ENCODE assay signal across 7 cellular contexts in genomic region chr1:41673355-41673754, GRCh38.
DNase-seq lines count a peak whose midpoint lies in the region; ATAC-seq and TF ChIP-seq lines count a peak whose summit lies in the region.

No MANE protein-coding gene starts in this region.

- peaks cover 0 to 25% (median 13%) of the 10 kb centered on the region in 4 donors for H3K4me1 ChIP-seq in tibial nerve

- no peaks in the 10 kb centered on the region for H3K36me3 ChIP-seq in tibial nerve

- no peaks in the 10 kb centered on the region for H3K9me3 Mint-ChIP-seq in activated naive CD4-positive, alpha-beta T cell treated with anti-CD3 and anti-CD28 coated beads for 36 hours

- no peaks in the 10 kb centered on the region for H3K27me3 Mint-ChIP-seq in activated naive CD4-positive, alpha-beta T cell treated with anti-CD3 and anti-CD28 coated beads for 36 hours (ENCODE audit: low read depth)

- peak overlapping the region; percentile 88 for H3K27ac Mint-ChIP-seq in activated naive CD4-positive, alpha-beta T cell treated with anti-CD3 and anti-CD28 coated beads for 36 hours

- no peaks in the 10 kb centered on the region for H3K27me3 ChIP-seq in tibial nerve

- peak overlapping the region; percentile 46 for H3K4me3 Mint-ChIP-seq in activated naive CD4-positive, alpha-beta T cell treated with anti-CD3 and anti-CD28 coated beads for 36 hours

- no peaks in the 10 kb centered on the region for H3K36me3 Mint-ChIP-seq in activated naive CD4-positive, alpha-beta T cell treated with anti-CD3 and anti-CD28 coated beads for 36 hours (ENCODE audit: low read depth)

- 48 to 51% methylated on average over 4 of the region's 4 CpGs for WGBS in tibial nerve, 2 donors

- intact Hi-C loops in activated naive CD4-positive, alpha-beta T cell treated with anti-CD3 and anti-CD28 coated beads for 36 hours (cut with micrococcal nuclease) = loop anchor here (2.0 kb wide), 1 partner anchor 67 kb away; no protein-coding TSS in a partner anchor

- no peak for TF ChIP-seq POLR2A in tibial nerve (IDR thresholded peaks at IDR 0.05)

- H3K27ac ChIP-seq in tibial nerve = no peak overlapping the region

- H3K4me1 Mint-ChIP-seq in activated naive CD4-positive, alpha-beta T cell treated with anti-CD3 and anti-CD28 coated beads for 36 hours (ENCODE audit: low read depth) = peaks cover 74% of the 10 kb centered on the region

- TF ChIP-seq EP300 in tibial nerve (IDR thresholded peaks at IDR 0.05) = no peak

- no peak for TF ChIP-seq CTCF in tibial nerve (IDR thresholded peaks at IDR 0.05)

- DNase-seq in activated naive CD4-positive, alpha-beta T cell treated with anti-CD3 and anti-CD28 coated beads for 36 hours = peak; percentile 78
- peak; percentile 61 for DNase-seq in renal cortical epithelial cell (ENCODE audit: low read depth)
- no peak for DNase-seq in tibial nerve (ENCODE audit: low spot score in 2 of 2)
- DNase-seq in NCI-H2196 treated with DMSO at 0.1 percent for 48 hours (lab: John Stamatoyannopoulos, UW; ENCODE audit: unreplicated experiment) = no peak

- H3K4me3 ChIP-seq in tibial nerve = no peak overlapping the region

- ATAC-seq in GM19452 (IDR thresholded peaks at IDR 0.05; ENCODE audit: unreplicated experiment) (peak; percentile 49), HG03460 (IDR thresholded peaks at IDR 0.05; ENCODE audit: unreplicated experiment) (peak; percentile 64), GM21360 (IDR thresholded peaks at IDR 0.05; ENCODE audit: unreplicated experiment) (no peak)

- no peaks in the 10 kb centered on the region for H3K9me3 ChIP-seq in tibial nerve

- CTCF ChIA-PET in activated naive CD4-positive, alpha-beta T cell treated with anti-CD3 and anti-CD28 coated beads for 36 hours (lab: Charles Lee) = interaction anchor here (0.9 to 1.9 kb wide), 6 partner anchors 10 to 139 kb away, joined by 3 to 6 read pairs (median 3); no protein-coding TSS in a partner anchor

Comparison
In these comparisons a context has a peak if more than half of its experiments do, and no peak if none do; other contexts are left out.
1. DNase-seq: peak in activated naive CD4-positive, alpha-beta T cell treated with anti-CD3 and anti-CD28 coated beads for 36 hours (single experiment) and renal cortical epithelial cell (single experiment); none in tibial nerve (0 of 2) and NCI-H2196 treated with DMSO at 0.1 percent for 48 hours (single experiment).